15 cellular contexts compared by ENCODE assay signal in genomic region chr11:72807789-72808188, GRCh38. TPM values are rescaled to one million over a fixed set of nuclear protein-coding genes. Genes with fewer than 3 reads are reported as not detected.
DNase-seq lines count a peak whose midpoint lies in the region; ATAC-seq and TF ChIP-seq lines count a peak whose summit lies in the region.
"Had no signal": no experiment of that assay in that cellular context is flagged by ENCODE, and none has a peak within 500 bp of the region (broad histone marks: within the 10 kb centered on the region; RNA-seq: fewer than 3 reads in every experiment).

No MANE protein-coding gene starts in this region.

- H3K4me1 ChIP-seq in left lung = peaks cover 12 to 79% of the 10 kb centered on the region in 2 donors
- H3K4me1 ChIP-seq in spleen = peaks cover 13 to 88% (median 47%) of the 10 kb centered on the region in 6 donors

- peak overlapping the region; percentile 66 to 98 for H3K27ac ChIP-seq in left lung
- H3K27ac ChIP-seq in spleen = peak overlapping the region; percentile 4 to 99 (median 93)

- intact Hi-C loops in left lung (cut with DNase I) = no loop called here
- intact Hi-C loops in spleen (cut with DNase I; ENCODE audit: low total_unique reads) = no loop called here

- no peak for TF ChIP-seq POLR2A in spleen (IDR thresholded peaks at IDR 0.05)

- WGBS in spleen, 5 donors = 15 to 47% (median 34%) methylated on average over 2 of the region's 2 CpGs

- ATAC-seq in left lung (peak; percentile 37), GM19023 (IDR thresholded peaks at IDR 0.05; ENCODE audit: unreplicated experiment) (no peak), HG03565 (IDR thresholded peaks at IDR 0.05; ENCODE audit: unreplicated experiment) (no peak), GM18858 (IDR thresholded peaks at IDR 0.05; ENCODE audit: unreplicated experiment) (no peak)
- ATAC-seq: activated T-cell treated with anti-CD3 and anti-CD28 coated beads, Interleukin-2, amount 50 U/mL, for 72 hours; GM23338 had no signal

- DNase-seq in KBM-7 (peak; percentile 87), SKM-1 (lab: John Stamatoyannopoulos, UW; ENCODE audit: unreplicated experiment) (peak; percentile 58), left lung (no peak), spleen (no peak), amygdala (lab: John Stamatoyannopoulos, UW) (no peak)
- DNase-seq: activated CD4-positive, alpha-beta T cell treated with anti-CD3 and anti-CD28 coated beads, Interleukin-2, amount 10 ng/mL, durations not matched to agents 24 days and 14 days; activated T-cell treated with anti-CD3 and anti-CD28 coated beads, Interleukin-2, amount 50 U/mL, for 72 hours; adrenal gland; C1 segment of cervical spinal cord; stimulated activated CD4-positive, alpha-beta T cell treated with anti-CD3 and anti-CD28 coated beads, Interleukin-2, amount 100 ng/mL, for 24 hours; SW 1271 had no signal

- no peaks in the 10 kb centered on the region for H3K27me3 ChIP-seq in left lung
- H3K27me3 ChIP-seq in spleen (replicated peaks in 1 of 7) = no peaks in the 10 kb centered on the region
- H3K27me3 ChIP-seq: adrenal gland had no signal

- TF ChIP-seq CTCF in left lung (IDR thresholded peaks at IDR 0.05) = no peak
- no peak for TF ChIP-seq CTCF in spleen (IDR thresholded peaks at IDR 0.05 in 8 of 11, conservative IDR thresholded peaks at IDR 0.05 in 3 of 11)

- no peak overlapping the region for H3K4me3 ChIP-seq in left lung
- peak overlapping the region in 2 of 8 donors; percentile 3 to 52 for H3K4me3 ChIP-seq in spleen
- H3K4me3 ChIP-seq: adrenal gland, GM23338 had no signal

- in situ Hi-C loops in KBM-7 (cut with MboI; ENCODE audit: low pct_unique_long_range_greater_than_20kb, low sequenced_read_pairs) = no loop called here

- H3K9me3 ChIP-seq in left lung = no peaks in the 10 kb centered on the region
- H3K9me3 ChIP-seq in spleen = no peaks in the 10 kb centered on the region
- H3K9me3 ChIP-seq: adrenal gland had no signal

- peaks cover 0 to 14% of the 10 kb centered on the region in 2 donors for H3K36me3 ChIP-seq in left lung
- H3K36me3 ChIP-seq in spleen = peaks cover 0 to 27% (median 6%) of the 10 kb centered on the region in 6 donors

RNA-seq across cellular contexts. Expression of gene ATG16L2, which starts 6.4 kb away (rescaled TPM):
- total RNA-seq in left lung (10 to 100 TPM; 41.5 to 87.3 TPM), spleen (100 to 1,000 TPM; 212 to 368 (median 234) TPM)
- 100 to 1,000 TPM in 2 of 3 donors, 10 to 100 TPM in 1; 96.9 to 343 (median 341) TPM for polyA plus RNA-seq in spleen

RNA-seq across cellular contexts. Expression of gene STARD10, which starts 13.9 kb away (rescaled TPM):
- total RNA-seq in left lung = 100 to 1,000 TPM in 1 of 2 donors, 10 to 100 TPM in 1; 83.8 to 119 TPM
- 10 to 100 TPM; 19.7 to 35.1 (median 27.9) TPM for total RNA-seq in spleen
- polyA plus RNA-seq in spleen = 10 to 100 TPM; 23.7 to 46.7 (median 31.9) TPM

RNA-seq across cellular contexts. Expression of gene ARAP1, which starts 55.6 kb away (rescaled TPM):
- total RNA-seq in left lung (100 to 1,000 TPM; 172 to 222 TPM), spleen (100 to 1,000 TPM; 248 to 365 (median 278) TPM)
- polyA plus RNA-seq in spleen = 100 to 1,000 TPM in 2 of 3 donors, 10 to 100 TPM in 1; 76.7 to 176 (median 127) TPM

Comparison
In these comparisons a context has a peak if more than half of its experiments do, and no peak if none do; other contexts are left out.
1. DNase-seq: peak in KBM-7 (single experiment) and SKM-1 (single experiment); none in left lung (0 of 2), spleen (single experiment) and amygdala (0 of 56).